Comparison of ENCODE assay signal across 1 cellular context in the genomic region with DNA sequence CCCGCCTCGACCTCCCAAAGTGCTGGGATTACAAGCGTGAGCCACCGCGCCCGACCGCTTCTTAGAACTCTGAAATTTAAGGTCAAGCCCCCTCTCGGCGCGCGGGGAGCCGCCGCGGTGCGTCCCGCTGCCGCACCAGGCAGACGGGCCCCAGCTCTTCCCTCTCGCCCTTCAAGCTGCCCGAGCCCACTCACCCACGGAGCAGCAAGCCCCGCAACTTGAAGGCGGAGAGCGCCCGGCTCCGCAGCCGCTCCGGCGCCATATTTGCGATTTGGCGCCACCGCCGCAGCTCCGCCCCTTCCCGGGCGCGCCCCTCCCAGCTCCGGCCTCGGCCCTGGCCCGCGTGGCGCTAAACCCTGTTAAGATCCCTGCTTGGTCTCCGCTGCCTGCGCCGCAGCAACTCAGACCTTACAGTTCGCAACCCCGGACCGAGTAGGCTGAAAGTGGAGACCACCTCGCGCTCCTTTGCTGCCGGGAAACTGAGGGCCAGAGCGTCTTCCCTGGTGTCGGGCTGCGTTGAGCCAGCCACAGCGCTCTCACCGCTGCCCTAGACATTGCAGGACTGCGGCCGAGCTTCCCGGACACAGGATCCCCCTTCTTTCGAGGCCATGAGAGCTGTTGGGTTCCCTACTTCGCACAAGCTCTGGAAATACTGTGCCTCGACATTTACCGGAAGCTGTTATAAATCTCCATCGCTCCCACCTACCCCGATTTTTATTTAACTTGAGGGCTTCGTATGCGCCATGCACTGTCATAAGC.
TF ChIP-seq lines count a peak whose summit lies in the region.

A gene with protein sequence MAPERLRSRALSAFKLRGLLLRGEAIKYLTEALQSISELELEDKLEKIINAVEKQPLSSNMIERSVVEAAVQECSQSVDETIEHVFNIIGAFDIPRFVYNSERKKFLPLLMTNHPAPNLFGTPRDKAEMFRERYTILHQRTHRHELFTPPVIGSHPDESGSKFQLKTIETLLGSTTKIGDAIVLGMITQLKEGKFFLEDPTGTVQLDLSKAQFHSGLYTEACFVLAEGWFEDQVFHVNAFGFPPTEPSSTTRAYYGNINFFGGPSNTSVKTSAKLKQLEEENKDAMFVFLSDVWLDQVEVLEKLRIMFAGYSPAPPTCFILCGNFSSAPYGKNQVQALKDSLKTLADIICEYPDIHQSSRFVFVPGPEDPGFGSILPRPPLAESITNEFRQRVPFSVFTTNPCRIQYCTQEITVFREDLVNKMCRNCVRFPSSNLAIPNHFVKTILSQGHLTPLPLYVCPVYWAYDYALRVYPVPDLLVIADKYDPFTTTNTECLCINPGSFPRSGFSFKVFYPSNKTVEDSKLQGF (minus strand): TSS at position 273 of the 759 bp plus-strand sequence. CDS start 11 bp downstream, at position 262.

TF ChIP-seq in K562, 482 proteins besides CTCF, POLR2A, EP300 and RAD21 (continued from another document and continues in another):
- TF ChIP-seq, protein P1, sequence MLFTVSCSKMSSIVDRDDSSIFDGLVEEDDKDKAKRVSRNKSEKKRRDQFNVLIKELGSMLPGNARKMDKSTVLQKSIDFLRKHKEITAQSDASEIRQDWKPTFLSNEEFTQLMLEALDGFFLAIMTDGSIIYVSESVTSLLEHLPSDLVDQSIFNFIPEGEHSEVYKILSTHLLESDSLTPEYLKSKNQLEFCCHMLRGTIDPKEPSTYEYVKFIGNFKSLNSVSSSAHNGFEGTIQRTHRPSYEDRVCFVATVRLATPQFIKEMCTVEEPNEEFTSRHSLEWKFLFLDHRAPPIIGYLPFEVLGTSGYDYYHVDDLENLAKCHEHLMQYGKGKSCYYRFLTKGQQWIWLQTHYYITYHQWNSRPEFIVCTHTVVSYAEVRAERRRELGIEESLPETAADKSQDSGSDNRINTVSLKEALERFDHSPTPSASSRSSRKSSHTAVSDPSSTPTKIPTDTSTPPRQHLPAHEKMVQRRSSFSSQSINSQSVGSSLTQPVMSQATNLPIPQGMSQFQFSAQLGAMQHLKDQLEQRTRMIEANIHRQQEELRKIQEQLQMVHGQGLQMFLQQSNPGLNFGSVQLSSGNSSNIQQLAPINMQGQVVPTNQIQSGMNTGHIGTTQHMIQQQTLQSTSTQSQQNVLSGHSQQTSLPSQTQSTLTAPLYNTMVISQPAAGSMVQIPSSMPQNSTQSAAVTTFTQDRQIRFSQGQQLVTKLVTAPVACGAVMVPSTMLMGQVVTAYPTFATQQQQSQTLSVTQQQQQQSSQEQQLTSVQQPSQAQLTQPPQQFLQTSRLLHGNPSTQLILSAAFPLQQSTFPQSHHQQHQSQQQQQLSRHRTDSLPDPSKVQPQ (CRISPR knock-in tag; IDR thresholded peaks at IDR 0.05; ENCODE audit: borderline replicate concordance): no peak
- TF ChIP-seq TEAD1 (CRISPR knock-in tag; IDR thresholded peaks at IDR 0.05): 0 out of 4 replicates have a peak, but pooled peaks of 1 of the 2 experiments have one; percentile 21
- no peak for TF ChIP-seq SETDB1 (IDR thresholded peaks at IDR 0.05; ENCODE audit: low read length)
- TF ChIP-seq ZNF212 (CRISPR knock-in tag; IDR thresholded peaks at IDR 0.05): no peak
- no peak for TF ChIP-seq PTBP1 (IDR thresholded peaks at IDR 0.05; ENCODE audit: low read depth, low read length)
- no peak for TF ChIP-seq ETV6 (IDR thresholded peaks at IDR 0.05; ENCODE audit: borderline replicate concordance in 1 of 2, low read depth in 2 of 2, low read length in 1 of 2)
- TF ChIP-seq ETV6 (CRISPR knock-in tag; IDR thresholded peaks at IDR 0.05; ENCODE audit: borderline replicate concordance): no peak
- TF ChIP-seq NR2F6 (CRISPR knock-in tag; IDR thresholded peaks at IDR 0.05): no peak
- no peak for TF ChIP-seq EZH2 (IDR thresholded peaks at IDR 0.05; ENCODE audit: borderline replicate concordance, low read depth, low read length)
- TF ChIP-seq NFE2L1 (tag; IDR thresholded peaks at IDR 0.05; ENCODE audit: borderline replicate concordance, low read depth): no peak
- TF ChIP-seq ILK (tag; IDR thresholded peaks at IDR 0.05; ENCODE audit: borderline replicate concordance, low read depth): no peak
- TF ChIP-seq FOS (IDR thresholded peaks at IDR 0.05; ENCODE audit: extremely low read depth, insufficient read length): no peak
- TF ChIP-seq POLR2AphosphoS2 (IDR thresholded peaks at IDR 0.05; ENCODE audit: low read length): no peak
- TF ChIP-seq ZNF274 (IDR thresholded peaks at IDR 0.05; ENCODE audit: borderline replicate concordance, low read depth, low read length): no peak
- TF ChIP-seq NFRKB (IDR thresholded peaks at IDR 0.05; ENCODE audit: low read depth): peak; percentile 64; the same call in 1 of the 2 replicates
- no peak for TF ChIP-seq HDAC2 (IDR thresholded peaks at IDR 0.05)
- TF ChIP-seq CTBP1 (IDR thresholded peaks at IDR 0.05; ENCODE audit: borderline replicate concordance): peak; percentile 37; the same call in 1 of the 2 replicates
- TF ChIP-seq SAP30 (IDR thresholded peaks at IDR 0.05; ENCODE audit: borderline replicate concordance, insufficient read depth, low read depth, low read length, poor library complexity, severe bottlenecking): no peak
- no peak for TF ChIP-seq ZNF707 (CRISPR knock-in tag; conservative IDR thresholded peaks at IDR 0.05)
- TF ChIP-seq ZFP36 (IDR thresholded peaks at IDR 0.05; ENCODE audit: low read depth, low read length, partially characterized antibody): no peak
- peak; percentile 96 for TF ChIP-seq RB1 (IDR thresholded peaks at IDR 0.05; ENCODE audit: low read depth)
- TF ChIP-seq, protein P2, sequence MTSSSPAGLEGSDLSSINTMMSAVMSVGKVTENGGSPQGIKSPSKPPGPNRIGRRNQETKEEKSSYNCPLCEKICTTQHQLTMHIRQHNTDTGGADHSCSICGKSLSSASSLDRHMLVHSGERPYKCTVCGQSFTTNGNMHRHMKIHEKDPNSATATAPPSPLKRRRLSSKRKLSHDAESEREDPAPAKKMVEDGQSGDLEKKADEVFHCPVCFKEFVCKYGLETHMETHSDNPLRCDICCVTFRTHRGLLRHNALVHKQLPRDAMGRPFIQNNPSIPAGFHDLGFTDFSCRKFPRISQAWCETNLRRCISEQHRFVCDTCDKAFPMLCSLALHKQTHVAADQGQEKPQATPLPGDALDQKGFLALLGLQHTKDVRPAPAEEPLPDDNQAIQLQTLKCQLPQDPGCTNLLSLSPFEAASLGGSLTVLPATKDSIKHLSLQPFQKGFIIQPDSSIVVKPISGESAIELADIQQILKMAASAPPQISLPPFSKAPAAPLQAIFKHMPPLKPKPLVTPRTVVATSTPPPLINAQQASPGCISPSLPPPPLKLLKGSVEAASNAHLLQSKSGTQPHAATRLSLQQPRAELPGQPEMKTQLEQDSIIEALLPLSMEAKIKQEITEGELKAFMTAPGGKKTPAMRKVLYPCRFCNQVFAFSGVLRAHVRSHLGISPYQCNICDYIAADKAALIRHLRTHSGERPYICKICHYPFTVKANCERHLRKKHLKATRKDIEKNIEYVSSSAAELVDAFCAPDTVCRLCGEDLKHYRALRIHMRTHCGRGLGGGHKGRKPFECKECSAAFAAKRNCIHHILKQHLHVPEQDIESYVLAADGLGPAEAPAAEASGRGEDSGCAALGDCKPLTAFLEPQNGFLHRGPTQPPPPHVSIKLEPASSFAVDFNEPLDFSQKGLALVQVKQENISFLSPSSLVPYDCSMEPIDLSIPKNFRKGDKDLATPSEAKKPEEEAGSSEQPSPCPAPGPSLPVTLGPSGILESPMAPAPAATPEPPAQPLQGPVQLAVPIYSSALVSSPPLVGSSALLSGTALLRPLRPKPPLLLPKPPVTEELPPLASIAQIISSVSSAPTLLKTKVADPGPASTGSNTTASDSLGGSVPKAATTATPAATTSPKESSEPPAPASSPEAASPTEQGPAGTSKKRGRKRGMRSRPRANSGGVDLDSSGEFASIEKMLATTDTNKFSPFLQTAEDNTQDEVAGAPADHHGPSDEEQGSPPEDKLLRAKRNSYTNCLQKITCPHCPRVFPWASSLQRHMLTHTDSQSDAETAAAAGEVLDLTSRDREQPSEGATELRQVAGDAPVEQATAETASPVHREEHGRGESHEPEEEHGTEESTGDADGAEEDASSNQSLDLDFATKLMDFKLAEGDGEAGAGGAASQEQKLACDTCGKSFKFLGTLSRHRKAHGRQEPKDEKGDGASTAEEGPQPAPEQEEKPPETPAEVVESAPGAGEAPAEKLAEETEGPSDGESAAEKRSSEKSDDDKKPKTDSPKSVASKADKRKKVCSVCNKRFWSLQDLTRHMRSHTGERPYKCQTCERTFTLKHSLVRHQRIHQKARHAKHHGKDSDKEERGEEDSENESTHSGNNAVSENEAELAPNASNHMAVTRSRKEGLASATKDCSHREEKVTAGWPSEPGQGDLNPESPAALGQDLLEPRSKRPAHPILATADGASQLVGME (CRISPR knock-in tag; IDR thresholded peaks at IDR 0.05): no peak
- peak; percentile 80; the same call in 1 of the 2 replicates for TF ChIP-seq CBX1 (IDR thresholded peaks at IDR 0.05; ENCODE audit: low read depth)
- TF ChIP-seq MYBL2 (IDR thresholded peaks at IDR 0.05; ENCODE audit: low read depth): no peak
- no peak for TF ChIP-seq MYBL2 (CRISPR knock-in tag; IDR thresholded peaks at IDR 0.05; ENCODE audit: borderline replicate concordance)
- no peak for TF ChIP-seq TBL1XR1 (IDR thresholded peaks at IDR 0.05; ENCODE audit: low read length in 2 of 2)
- no peak; the same call in none of the 2 replicates for TF ChIP-seq ADNP (tag; IDR thresholded peaks at IDR 0.05)
- TF ChIP-seq ZNF133 (CRISPR knock-in tag; IDR thresholded peaks at IDR 0.05): no peak
- TF ChIP-seq SREBF1 (IDR thresholded peaks at IDR 0.05; ENCODE audit: borderline replicate concordance, low read depth, low read length): no peak
- TF ChIP-seq, protein P3, sequence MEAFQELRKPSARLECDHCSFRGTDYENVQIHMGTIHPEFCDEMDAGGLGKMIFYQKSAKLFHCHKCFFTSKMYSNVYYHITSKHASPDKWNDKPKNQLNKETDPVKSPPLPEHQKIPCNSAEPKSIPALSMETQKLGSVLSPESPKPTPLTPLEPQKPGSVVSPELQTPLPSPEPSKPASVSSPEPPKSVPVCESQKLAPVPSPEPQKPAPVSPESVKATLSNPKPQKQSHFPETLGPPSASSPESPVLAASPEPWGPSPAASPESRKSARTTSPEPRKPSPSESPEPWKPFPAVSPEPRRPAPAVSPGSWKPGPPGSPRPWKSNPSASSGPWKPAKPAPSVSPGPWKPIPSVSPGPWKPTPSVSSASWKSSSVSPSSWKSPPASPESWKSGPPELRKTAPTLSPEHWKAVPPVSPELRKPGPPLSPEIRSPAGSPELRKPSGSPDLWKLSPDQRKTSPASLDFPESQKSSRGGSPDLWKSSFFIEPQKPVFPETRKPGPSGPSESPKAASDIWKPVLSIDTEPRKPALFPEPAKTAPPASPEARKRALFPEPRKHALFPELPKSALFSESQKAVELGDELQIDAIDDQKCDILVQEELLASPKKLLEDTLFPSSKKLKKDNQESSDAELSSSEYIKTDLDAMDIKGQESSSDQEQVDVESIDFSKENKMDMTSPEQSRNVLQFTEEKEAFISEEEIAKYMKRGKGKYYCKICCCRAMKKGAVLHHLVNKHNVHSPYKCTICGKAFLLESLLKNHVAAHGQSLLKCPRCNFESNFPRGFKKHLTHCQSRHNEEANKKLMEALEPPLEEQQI (IDR thresholded peaks at IDR 0.05): no peak
- no peak for TF ChIP-seq BACH1 (tag; IDR thresholded peaks at IDR 0.05)
- peak; percentile 63; the same call in 1 of the 2 replicates for TF ChIP-seq NR2C2 (CRISPR knock-in tag; IDR thresholded peaks at IDR 0.05)
- TF ChIP-seq NR2C2 (tag; IDR thresholded peaks at IDR 0.05): 0 out of 2 replicates have a peak, but pooled peaks have one; percentile 25
- TF ChIP-seq ESRRA (IDR thresholded peaks at IDR 0.05; ENCODE audit: borderline replicate concordance, low read depth): no peak
- TF ChIP-seq POLR3G (IDR thresholded peaks at IDR 0.05; ENCODE audit: extremely low read depth, insufficient read length, insufficient replicate concordance): no peak
- TF ChIP-seq, protein P4, sequence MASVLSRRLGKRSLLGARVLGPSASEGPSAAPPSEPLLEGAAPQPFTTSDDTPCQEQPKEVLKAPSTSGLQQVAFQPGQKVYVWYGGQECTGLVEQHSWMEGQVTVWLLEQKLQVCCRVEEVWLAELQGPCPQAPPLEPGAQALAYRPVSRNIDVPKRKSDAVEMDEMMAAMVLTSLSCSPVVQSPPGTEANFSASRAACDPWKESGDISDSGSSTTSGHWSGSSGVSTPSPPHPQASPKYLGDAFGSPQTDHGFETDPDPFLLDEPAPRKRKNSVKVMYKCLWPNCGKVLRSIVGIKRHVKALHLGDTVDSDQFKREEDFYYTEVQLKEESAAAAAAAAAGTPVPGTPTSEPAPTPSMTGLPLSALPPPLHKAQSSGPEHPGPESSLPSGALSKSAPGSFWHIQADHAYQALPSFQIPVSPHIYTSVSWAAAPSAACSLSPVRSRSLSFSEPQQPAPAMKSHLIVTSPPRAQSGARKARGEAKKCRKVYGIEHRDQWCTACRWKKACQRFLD (CRISPR knock-in tag; IDR thresholded peaks at IDR 0.05): peak; percentile 89
- TF ChIP-seq, protein P5, sequence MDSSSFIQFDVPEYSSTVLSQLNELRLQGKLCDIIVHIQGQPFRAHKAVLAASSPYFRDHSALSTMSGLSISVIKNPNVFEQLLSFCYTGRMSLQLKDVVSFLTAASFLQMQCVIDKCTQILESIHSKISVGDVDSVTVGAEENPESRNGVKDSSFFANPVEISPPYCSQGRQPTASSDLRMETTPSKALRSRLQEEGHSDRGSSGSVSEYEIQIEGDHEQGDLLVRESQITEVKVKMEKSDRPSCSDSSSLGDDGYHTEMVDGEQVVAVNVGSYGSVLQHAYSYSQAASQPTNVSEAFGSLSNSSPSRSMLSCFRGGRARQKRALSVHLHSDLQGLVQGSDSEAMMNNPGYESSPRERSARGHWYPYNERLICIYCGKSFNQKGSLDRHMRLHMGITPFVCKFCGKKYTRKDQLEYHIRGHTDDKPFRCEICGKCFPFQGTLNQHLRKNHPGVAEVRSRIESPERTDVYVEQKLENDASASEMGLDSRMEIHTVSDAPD (CRISPR knock-in tag; IDR thresholded peaks at IDR 0.05): no peak
- TF ChIP-seq KHSRP (IDR thresholded peaks at IDR 0.05): no peak
- no peak for TF ChIP-seq ZZZ3 (IDR thresholded peaks at IDR 0.05)
- TF ChIP-seq RFX1 (IDR thresholded peaks at IDR 0.05): no peak
- peak; percentile 81 for TF ChIP-seq DMBX1 (CRISPR knock-in tag; IDR thresholded peaks at IDR 0.05; ENCODE audit: borderline replicate concordance)
- no peak for TF ChIP-seq ARID2 (IDR thresholded peaks at IDR 0.05)
- TF ChIP-seq, protein P6, sequence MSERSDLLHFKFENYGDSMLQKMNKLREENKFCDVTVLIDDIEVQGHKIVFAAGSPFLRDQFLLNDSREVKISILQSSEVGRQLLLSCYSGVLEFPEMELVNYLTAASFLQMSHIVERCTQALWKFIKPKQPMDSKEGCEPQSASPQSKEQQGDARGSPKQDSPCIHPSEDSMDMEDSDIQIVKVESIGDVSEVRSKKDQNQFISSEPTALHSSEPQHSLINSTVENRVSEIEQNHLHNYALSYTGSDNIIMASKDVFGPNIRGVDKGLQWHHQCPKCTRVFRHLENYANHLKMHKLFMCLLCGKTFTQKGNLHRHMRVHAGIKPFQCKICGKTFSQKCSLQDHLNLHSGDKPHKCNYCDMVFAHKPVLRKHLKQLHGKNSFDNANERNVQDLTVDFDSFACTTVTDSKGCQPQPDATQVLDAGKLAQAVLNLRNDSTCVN (CRISPR knock-in tag; IDR thresholded peaks at IDR 0.05): no peak
- TF ChIP-seq HDAC6 (IDR thresholded peaks at IDR 0.05; ENCODE audit: low read depth, low read length): no peak
- TF ChIP-seq KAT7 (CRISPR knock-in tag; IDR thresholded peaks at IDR 0.05; ENCODE audit: borderline replicate concordance): no peak
- no peak for TF ChIP-seq ZNF445 (CRISPR knock-in tag; IDR thresholded peaks at IDR 0.05; ENCODE audit: low read depth)
- TF ChIP-seq ZNF507 (tag; conservative IDR thresholded peaks at IDR 0.05): no peak
